ENCODE assay signal across 1 cellular context in genomic region chr19:29860492-29860891, GRCh38.
TF ChIP-seq lines count a peak whose summit lies in the region.

No MANE protein-coding gene starts in this region.

TF ChIP-seq in SK-N-SH treated with all-trans-retinoic acid at 6 μM for 48 hours, 23 proteins besides CTCF, POLR2A, EP300 and RAD21 (continued from another document):
- TF ChIP-seq CSRNP3 (CRISPR knock-in tag; IDR thresholded peaks at IDR 0.05) (no peak), TSHZ2 (CRISPR knock-in tag; IDR thresholded peaks at IDR 0.05) (no peak), CSDC2 (CRISPR knock-in tag; IDR thresholded peaks at IDR 0.05) (no peak), TCF4 (CRISPR knock-in tag; IDR thresholded peaks at IDR 0.05; ENCODE audit: borderline replicate concordance) (no peak), ESRRG (CRISPR knock-in tag; IDR thresholded peaks at IDR 0.05) (no peak), ARNTL (CRISPR knock-in tag; IDR thresholded peaks at IDR 0.05; ENCODE audit: borderline replicate concordance, low read depth) (no peak), ZNF8 (CRISPR knock-in tag; IDR thresholded peaks at IDR 0.05) (no peak)
